ENCODE assay signal across 22 cellular contexts in the genomic region with DNA sequence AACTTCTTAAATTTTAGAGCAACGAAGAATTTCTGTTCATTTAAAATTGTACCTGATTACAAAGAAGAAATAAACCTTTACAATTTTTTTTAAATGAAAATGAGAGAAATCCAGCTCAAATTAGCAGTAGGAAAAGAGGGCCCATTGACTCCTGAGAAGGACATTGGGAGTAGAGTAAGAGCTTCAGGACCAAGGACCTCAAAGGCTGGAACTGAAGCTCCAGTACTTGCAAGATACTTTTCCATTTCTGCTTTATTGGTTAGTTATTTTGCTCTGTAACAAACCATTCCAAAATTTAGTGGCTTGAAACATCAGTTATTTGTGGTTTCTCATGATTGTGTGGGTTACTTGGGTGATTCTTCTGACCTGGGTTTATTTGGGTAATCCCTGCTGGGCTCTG.
"Had no signal": no experiment of that assay in that cellular context is flagged by ENCODE, and none has a peak within 500 bp of the region (broad histone marks: within the 10 kb centered on the region; RNA-seq: fewer than 3 reads in every experiment).

No MANE protein-coding gene starts in this region.

- DNase-seq: dermis blood vessel endothelial cell; effector memory CD4-positive, alpha-beta T cell; foreskin keratinocyte; heart right ventricle; hippocampal formation; left cardiac atrium; left lung; natural killer cell; occipital lobe; pancreas; retina; right lobe of liver; small intestine; stimulated activated CD4-positive, alpha-beta T cell treated with anti-CD3 and anti-CD28 coated beads, Interleukin-15, amount 100 ng/mL, for 24 hours; stimulated activated CD4-positive, alpha-beta T cell treated with anti-CD3 and anti-CD28 coated beads, Interleukin-2, amount 100 ng/mL, for 48 hours; stimulated activated CD8-positive, alpha-beta memory T cell treated with anti-CD3 and anti-CD28 coated beads, Interleukin-4, amount 100 ng/mL, for 48 hours; stomach; tibial artery had no signal

- H3K27ac Mint-ChIP-seq: natural killer cell, type B pancreatic cell had no signal

- H3K4me3 Mint-ChIP-seq: natural killer cell, type B pancreatic cell had no signal

- H3K4me3 ChIP-seq: coronary artery, esophagus muscularis mucosa, gastroesophageal sphincter, heart right ventricle, left lung, pancreas, right lobe of liver, stomach, tibial artery had no signal

- H3K36me3 Mint-ChIP-seq: natural killer cell, type B pancreatic cell had no signal

- H3K9me3 Mint-ChIP-seq: natural killer cell, type B pancreatic cell had no signal

- ATAC-seq: foreskin keratinocyte, gastroesophageal sphincter, heart right ventricle, left cardiac atrium, left lung, natural killer cell, pancreas, right lobe of liver had no signal

- H3K27me3 ChIP-seq: esophagus muscularis mucosa, foreskin keratinocyte, gastroesophageal sphincter, left lung, right lobe of liver, tibial artery had no signal

- H3K9me3 ChIP-seq: esophagus muscularis mucosa, gastroesophageal sphincter, heart right ventricle, left lung, pancreas, right lobe of liver, stomach, tibial artery had no signal

- H3K4me1 ChIP-seq: esophagus muscularis mucosa, foreskin keratinocyte, gastroesophageal sphincter, heart right ventricle, left lung, pancreas, right lobe of liver, stomach, tibial artery had no signal

- H3K27ac ChIP-seq: coronary artery, esophagus muscularis mucosa, foreskin keratinocyte, gastroesophageal sphincter, heart right ventricle, left lung, pancreas, right lobe of liver, stomach, tibial artery had no signal

- H3K36me3 ChIP-seq: esophagus muscularis mucosa, gastroesophageal sphincter, heart right ventricle, left lung, pancreas, right lobe of liver, stomach, tibial artery had no signal
